ENCODE assay signal across 17 cellular contexts in genomic region chr22:25658641-25659040, GRCh38.
"Had no signal": no experiment of that assay in that cellular context is flagged by ENCODE, and none has a peak within 500 bp of the region (broad histone marks: within the 10 kb centered on the region; RNA-seq: fewer than 3 reads in every experiment).

No MANE protein-coding gene starts in this region.

- H3K9me3 Mint-ChIP-seq: effector memory CD8-positive, alpha-beta T cell had no signal

- ATAC-seq: effector memory CD8-positive, alpha-beta T cell; mucosa of descending colon; naive thymus-derived CD4-positive, alpha-beta T cell had no signal

- FAIRE-seq: frontal cortex had no signal

- H3K4me3 Mint-ChIP-seq: effector memory CD8-positive, alpha-beta T cell; naive thymus-derived CD4-positive, alpha-beta T cell had no signal

- DNase-seq: activated CD4-positive, alpha-beta T cell treated with anti-CD3 and anti-CD28 coated beads for 48 hours; activated CD4-positive, CD25-positive, alpha-beta regulatory T cell; activated CD8-positive, alpha-beta memory T cell treated with anti-CD3 and anti-CD28 coated beads, Interleukin-2, amount 50 U/mL, for 4 hours; activated effector memory CD4-positive, alpha-beta T cell treated with anti-CD3 and anti-CD28 coated beads, Interleukin-2, amount 50 U/mL, for 16 hours; activated naive CD4-positive, alpha-beta T cell treated with anti-CD3 and anti-CD28 coated beads, Interleukin-2, amount 50 U/mL, for 16 hours; activated T-cell treated with anti-CD3 and anti-CD28 coated beads, Interleukin-2, amount 50 U/mL, for 48 hours; effector memory CD8-positive, alpha-beta T cell; head of caudate nucleus; left ventricle myocardium inferior; mammary epithelial cell; mucosa of descending colon; naive thymus-derived CD4-positive, alpha-beta T cell; SK-N-SH; spleen; stimulated activated naive CD4-positive, alpha-beta T cell treated with Interleukin-2 at 50 U/mL for 16 hours; substantia nigra had no signal

- H3K27ac Mint-ChIP-seq: effector memory CD8-positive, alpha-beta T cell had no signal
